Comparison of ENCODE assay signal across 13 cellular contexts in genomic region chrX:150253946-150254615, GRCh38.
"Had no signal": no experiment of that assay in that cellular context is flagged by ENCODE, and none has a peak within 500 bp of the region (broad histone marks: within the 10 kb centered on the region; RNA-seq: fewer than 3 reads in every experiment).

No MANE protein-coding gene starts in this region.

- ATAC-seq: activated CD4-positive, CD25-positive, alpha-beta regulatory T cell treated with anti-CD3 and anti-CD28 coated beads, Interleukin-2, amount 50 U/mL, for 24 hours; activated CD8-positive, alpha-beta memory T cell treated with anti-CD3 and anti-CD28 coated beads, Interleukin-2, amount 10 ng/mL, durations not matched to agents 7 days and 5 days; activated T-cell treated with anti-CD3 and anti-CD28 coated beads, Interleukin-2, amount 50 U/mL, for 4 hours; gastroesophageal sphincter; left ventricle myocardium superior had no signal

- DNase-seq: activated CD8-positive, alpha-beta memory T cell treated with anti-CD3 and anti-CD28 coated beads, Interleukin-2, amount 10 ng/mL, durations not matched to agents 7 days and 5 days; activated gamma-delta T cell; activated T-cell treated with anti-CD3 and anti-CD28 coated beads, Interleukin-2, amount 50 U/mL, for 4 hours; anterior cingulate cortex; effector CD4-positive, alpha-beta T cell; left ventricle myocardium superior; retina; stomach; uterus had no signal

- H3K27ac ChIP-seq: gastroesophageal sphincter, skin epidermis, stomach, thoracic aorta, uterus had no signal

- H3K4me3 ChIP-seq: gastroesophageal sphincter, skin epidermis, stomach, thoracic aorta, uterus had no signal
